Comparison of ENCODE assay signal across 8 cellular contexts in the genomic region with DNA sequence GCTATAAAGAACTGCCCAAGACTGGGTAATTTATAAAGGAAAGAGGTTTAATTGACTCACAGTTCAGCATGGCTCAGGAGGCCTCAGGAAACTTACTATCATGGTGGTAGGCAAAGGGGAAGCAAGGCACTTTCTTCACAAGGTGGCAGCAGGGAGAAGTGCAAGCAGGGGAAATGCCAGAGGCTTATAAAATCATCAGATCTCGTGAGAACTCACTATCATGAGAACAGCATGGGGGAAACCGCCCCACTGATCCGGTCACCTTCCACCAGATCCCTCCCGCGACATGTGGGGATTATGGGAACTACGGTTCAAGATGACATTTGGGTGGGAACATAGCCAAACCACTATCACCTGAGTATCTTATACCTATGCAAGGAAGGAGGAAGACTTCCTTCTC. TPM values are rescaled to one million over a fixed set of nuclear protein-coding genes. Genes with fewer than 3 reads are reported as not detected.
DNase-seq lines count a peak whose midpoint lies in the region; ATAC-seq, FAIRE-seq and TF ChIP-seq lines count a peak whose summit lies in the region.
"Not testable (repeated sequence)": the region's sequence is repeated elsewhere in the genome, so short reads cannot be mapped to it uniquely, and the experiment has no call there.

No MANE protein-coding gene starts in this region.

- H3K4me2 ChIP-seq in K562 (ENCODE audit: insufficient read depth, low read length); smooth muscle cell: not testable (repeated sequence)

- H3K79me2 ChIP-seq in K562 (ENCODE audit: control insufficient read depth, insufficient read depth, low read length); smooth muscle cell (ENCODE audit: low read depth): not testable (repeated sequence)

- POLR2A ChIA-PET in K562 (lab: Yijun Ruan, JAX), result not testable (repeated sequence)

- not testable (repeated sequence) for H3K4me3 ChIP-seq in GM12875 (ENCODE audit: low read depth, low read length); K562; smooth muscle cell

- BruUV-seq in K562 (replicated peaks; lab: Mats Ljungman, UMichigan), result not testable (repeated sequence)

- not testable (repeated sequence) for H3K9me1 ChIP-seq in K562 (ENCODE audit: control insufficient read depth, insufficient read depth, low read length)

- H3K9ac ChIP-seq in K562 (ENCODE audit: insufficient read depth in 1 of 2, low read depth in 2 of 2, low read length in 2 of 2); smooth muscle cell (ENCODE audit: low read depth): not testable (repeated sequence)

- not testable (repeated sequence) for H2AFZ ChIP-seq in K562 (ENCODE audit: low read depth, low read length); smooth muscle cell (ENCODE audit: low read depth)

- FAIRE-seq in K562 (lab: Jason Lieb, UNC), result not testable (repeated sequence)

- WGBS in K562 (ENCODE audit: insufficient coverage, low coverage, missing lambda C conversion rate), result 3% methylated on average over 6 of the region's 6 CpGs
- 50% methylated on average over 6 of the region's 6 CpGs for WGBS in smooth muscle cell (ENCODE audit: low lambda C conversion rate)

- peak; percentile 36 for TF ChIP-seq CTCF in AG09319 (IDR thresholded peaks at IDR 0.05; ENCODE audit: low read depth, low read length)
- 0 out of 2 replicates have a peak, but pooled peaks have one; percentile 13 for TF ChIP-seq CTCF in GM12875 (IDR thresholded peaks at IDR 0.05; ENCODE audit: borderline replicate concordance, insufficient read depth, low read depth, low read length)
- TF ChIP-seq CTCF in K562 (IDR thresholded peaks at IDR 0.05 in 2 of 3, conservative IDR thresholded peaks at IDR 0.05 in 1 of 3; ENCODE audit: insufficient read depth in 2 of 3, low read depth in 1 of 3, low read length in 3 of 3), result not testable (repeated sequence)
- peak; percentile 34 for TF ChIP-seq CTCF in smooth muscle cell (IDR thresholded peaks at IDR 0.05; ENCODE audit: borderline replicate concordance, insufficient read depth, poor library complexity, severe bottlenecking)

- peak in 1 of 2 experiments; percentile 15; a peak in 1 of 4 replicates for TF ChIP-seq RAD21 in K562 (CRISPR knock-in tag; conservative IDR thresholded peaks at IDR 0.05 in 1 of 2, IDR thresholded peaks at IDR 0.05 in 1 of 2)

- CTCF ChIA-PET in K562 (lab: Yijun Ruan, JAX; ENCODE audit: low intra/inter-chr PET ratio), result not testable (repeated sequence)

- in situ Hi-C loops in K562 (cut with MboI), result not testable (repeated sequence)

- H3K27me3 ChIP-seq in K562 (ENCODE audit: control insufficient read depth in 2 of 2, insufficient read depth in 2 of 2, low read length in 2 of 2); smooth muscle cell (ENCODE audit: low read depth): not testable (repeated sequence)

- not testable (repeated sequence) for H3K9me3 ChIP-seq in K562 (replicated peaks; ENCODE audit: control insufficient read depth, insufficient read depth, low read depth, low read length); smooth muscle cell (replicated peaks; ENCODE audit: low read depth)

- not testable (repeated sequence) for H3K36me3 ChIP-seq in K562 (ENCODE audit: control insufficient read depth, insufficient read depth, low read length); smooth muscle cell (ENCODE audit: low read depth)

- intact Hi-C loops in K562 (cut with micrococcal nuclease), result not testable (repeated sequence)

- not testable (repeated sequence) for ATAC-seq in K562

- not testable (repeated sequence) for TF ChIP-seq POLR2A in K562 (conservative IDR thresholded peaks at IDR 0.05)

- H3K27ac ChIP-seq in K562 (ENCODE audit: extremely low read depth, low read depth, low read length); smooth muscle cell (ENCODE audit: low read depth): not testable (repeated sequence)

- not testable (repeated sequence) for H4K20me1 ChIP-seq in K562 (replicated peaks; ENCODE audit: control insufficient read depth, insufficient read depth, low read length); smooth muscle cell (ENCODE audit: low read depth)

- not testable (repeated sequence) for DNase-seq in AG09319 (ENCODE audit: extremely low read depth, low read depth); K562 (ENCODE audit: extremely low read depth in 1 of 4, low spot score in 3 of 4); smooth muscle cell (lab: John Stamatoyannopoulos, UW; ENCODE audit: unreplicated experiment)
- DNase-seq in MV-4-11 (lab: John Stamatoyannopoulos, UW) (peak; percentile 23), RPMI7951 (ENCODE audit: low read depth) (peak; percentile 84), fibroblast of peridontal ligament (ENCODE audit: extremely low read depth) (peak; percentile 25), left kidney (ENCODE audit: low read depth, low spot score) (peak; percentile 69)

- not testable (repeated sequence) for H3K4me1 ChIP-seq in K562 (replicated peaks in 1 of 2; ENCODE audit: control insufficient read depth in 2 of 2, insufficient read depth in 2 of 2, low read length in 2 of 2); smooth muscle cell (ENCODE audit: low read depth)

- not testable (repeated sequence) for H3F3A ChIP-seq in smooth muscle cell (ENCODE audit: low read depth)

- not testable (repeated sequence) for TF ChIP-seq EP300 in K562 (IDR thresholded peaks at IDR 0.05; ENCODE audit: low read length)

TF ChIP-seq in K562, 482 proteins besides CTCF, POLR2A, EP300 and RAD21:
- peak; percentile 38; the same call in 1 of the 2 replicates for TF ChIP-seq CHD2 (IDR thresholded peaks at IDR 0.05; ENCODE audit: low read depth, low read length)

RNA-seq across cellular contexts. Expression of a gene that starts 18.0 kb away (rescaled TPM):
- total RNA-seq in RPMI7951 (2014; rRNA removed; shearing (Covaris generic)), result 193 and 213 TPM in 2 replicates
- not detected in 2 replicates for total RNA-seq in K562 (2011; cell fraction: chromatin; rRNA removed; ENCODE audit: low replicate concordance)
- total RNA-seq in K562 (2011; cell fraction: nucleolus; rRNA removed), result not detected in 2 replicates
- not detected in 2 replicates for total RNA-seq in K562 (2011; cell fraction: nucleoplasm; rRNA removed)
- total RNA-seq in K562 (2014; rRNA removed), result not detected in 2 replicates
- not detected in 2 replicates for total RNA-seq in K562 (2014; rRNA removed; fragmentation: Illumina TruSeq; extraction: Trizol)
- not detected in 2 replicates for total RNA-seq in K562 (2015; rRNA removed; fragmentation: Illumina TruSeq; extraction: Trizol)
- 0.11 and 0.25 TPM in 2 replicates for total RNA-seq in K562 (2021)
- polyA plus RNA-seq in K562 (2011; rRNA removed), result not detected in 2 replicates
- polyA plus RNA-seq in K562 (2011; cell fraction: cytosol; rRNA removed), result not detected in 2 replicates
- polyA plus RNA-seq in K562 (2011; cell fraction: nucleus; rRNA removed), result not detected in 2 replicates
- polyA plus RNA-seq in K562 (2012), result not detected in 2 replicates
- polyA plus RNA-seq in K562 (2014; fragmentation: Illumina TruSeq; extraction: Trizol), result not detected in 2 replicates
- polyA plus RNA-seq in K562 (2014; fragmentation: Nextera tagmentation; extraction: Ambion mirVana), result not detected
- not detected in 2 replicates for polyA plus RNA-seq in K562 (2014; rRNA removed)
- polyA minus RNA-seq in K562 (2011; rRNA and poly(A)+ RNA removed), result not detected in 2 replicates
- not detected in 2 replicates for polyA minus RNA-seq in K562 (2011; cell fraction: cytosol; rRNA and poly(A)+ RNA removed)
- 0.27 TPM in 1 of 2 replicates, not detected in the other for polyA minus RNA-seq in K562 (2011; cell fraction: nucleus; rRNA and poly(A)+ RNA removed)
- total RNA-seq in smooth muscle cell, result 54.8 and 81.8 TPM in 2 replicates
- 12.0 and 20.8 TPM in 2 replicates for polyA plus RNA-seq in smooth muscle cell

Comparison
In these comparisons a context has a peak if more than half of its experiments do, and no peak if none do; other contexts are left out.
1. RNA of a gene that starts 18.0 kb away (total RNA-seq): 193 to 213 TPM in RPMI7951 and 54.8 to 81.8 TPM in smooth muscle cell; 0.11 to 0.25 TPM in K562; every median in the first group is over 10 times any median in the second.